Comparison of ENCODE assay signal across 13 cellular contexts in the genomic region with DNA sequence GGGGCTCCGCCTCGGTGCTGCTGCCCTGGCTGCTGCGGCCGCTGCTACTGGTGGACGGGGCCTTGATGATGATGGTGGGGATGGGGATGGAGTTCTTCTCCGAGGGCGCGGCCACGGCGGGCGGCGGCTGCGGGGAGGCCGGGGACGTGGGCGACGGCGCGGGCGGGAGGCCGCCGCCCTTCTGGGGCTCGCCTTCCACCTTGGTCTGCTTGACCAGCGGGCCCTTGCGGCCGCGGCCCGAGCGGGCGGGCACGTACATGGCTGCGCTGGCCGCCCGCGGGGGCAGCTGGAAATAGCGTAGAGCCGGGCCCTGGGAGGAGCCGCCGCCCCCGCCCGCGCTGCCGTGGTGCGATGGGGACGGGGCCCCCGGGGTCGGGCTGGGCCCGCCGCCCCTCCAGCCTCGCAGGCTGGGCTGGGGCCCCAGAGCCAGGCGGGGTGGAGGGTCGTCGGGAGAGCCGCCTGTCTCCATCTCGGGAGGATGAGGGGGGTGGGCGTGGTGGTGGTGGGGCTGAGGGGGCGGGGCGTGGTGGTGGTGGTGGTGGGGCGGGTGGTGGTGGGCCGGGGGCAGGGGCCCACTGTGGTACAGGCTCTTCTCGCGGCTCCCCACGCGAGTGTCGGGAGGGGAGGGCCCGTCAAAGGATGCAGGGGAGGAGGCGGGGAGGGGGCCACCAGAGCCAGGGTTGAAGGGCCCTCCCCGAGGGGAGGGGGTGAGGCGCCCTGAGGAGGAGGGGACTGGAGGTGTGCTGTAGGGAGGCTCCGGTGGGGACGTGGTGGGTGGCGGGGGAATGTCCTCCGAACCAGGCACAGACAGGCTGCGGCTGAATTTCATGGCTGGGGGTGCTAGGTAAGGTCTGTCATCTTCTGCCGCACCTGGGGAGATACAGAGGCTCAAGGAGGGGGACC. TPM values are rescaled to one million over a fixed set of nuclear protein-coding genes. Genes with fewer than 3 reads are reported as not detected.
A peak's percentile ranks its signal among the peaks of the same experiment; 100 is the strongest.
DNase-seq lines count a peak whose midpoint lies in the region; ATAC-seq and TF ChIP-seq lines count a peak whose summit lies in the region.
"Had no signal": no experiment of that assay in that cellular context is flagged by ENCODE, and none has a peak within 500 bp of the region (broad histone marks: within the 10 kb centered on the region; RNA-seq: fewer than 3 reads in every experiment).

No MANE protein-coding gene starts in this region.

- 12 to 28% (median 14%) methylated on average over 25 to 75 of the region's 75 CpGs for WGBS in heart left ventricle, 4 donors

- POLR2A ChIA-PET in WTC11 (lab: Charles Lee) = interaction anchor here (1.5 kb wide), 1 partner anchor 10 kb away, joined by 6 read pairs; no protein-coding TSS in a partner anchor

- no peak overlapping the region for H3K27ac Mint-ChIP-seq in stimulated activated naive CD8-positive, alpha-beta T cell treated with anti-CD3 and anti-CD28 coated beads, Interleukin-15, amount 100 ng/mL, for 72 hours
- H3K27ac Mint-ChIP-seq in WTC11 = no peak overlapping the region
- no peak overlapping the region for H3K27ac Mint-ChIP-seq in naive B cell
- H3K27ac Mint-ChIP-seq in stimulated activated memory B cell treated with anti-CD40 and anti-IgM and Interleukin-4, amounts not matched to agents 10 μg/mL and 1 μg/mL and 100 μg/mL, for 72 hours = no peak overlapping the region

- peaks cover 74% of the 10 kb centered on the region for H3K27me3 Mint-ChIP-seq in stimulated activated naive CD8-positive, alpha-beta T cell treated with anti-CD3 and anti-CD28 coated beads, Interleukin-15, amount 100 ng/mL, for 72 hours
- peaks cover 87% of the 10 kb centered on the region for H3K27me3 Mint-ChIP-seq in WTC11 (ENCODE audit: low read depth)
- H3K27me3 Mint-ChIP-seq in naive B cell = peaks cover 32 to 69% (median 58%) of the 10 kb centered on the region in 3 donors
- H3K27me3 Mint-ChIP-seq in stimulated activated memory B cell treated with anti-CD40 and anti-IgM and Interleukin-4, amounts not matched to agents 10 μg/mL and 1 μg/mL and 100 μg/mL, for 72 hours = peaks cover 75% of the 10 kb centered on the region

- H3K36me3 ChIP-seq in heart left ventricle = no peaks in the 10 kb centered on the region
- H3K36me3 ChIP-seq: SJCRH30 had no signal

- no peaks in the 10 kb centered on the region for H3K9me3 ChIP-seq in heart left ventricle
- H3K9me3 ChIP-seq: BE2C, SJCRH30 had no signal

- H3K4me1 Mint-ChIP-seq in stimulated activated naive CD8-positive, alpha-beta T cell treated with anti-CD3 and anti-CD28 coated beads, Interleukin-15, amount 100 ng/mL, for 72 hours = no peaks in the 10 kb centered on the region
- H3K4me1 Mint-ChIP-seq in WTC11 = peaks cover 16% of the 10 kb centered on the region
- peaks cover 4 to 9% (median 5%) of the 10 kb centered on the region in 3 donors for H3K4me1 Mint-ChIP-seq in naive B cell
- no peaks in the 10 kb centered on the region for H3K4me1 Mint-ChIP-seq in stimulated activated memory B cell treated with anti-CD40 and anti-IgM and Interleukin-4, amounts not matched to agents 10 μg/mL and 1 μg/mL and 100 μg/mL, for 72 hours

- peaks cover 0 to 27% (median 0%) of the 10 kb centered on the region in 12 donors for H3K4me1 ChIP-seq in heart left ventricle
- H3K4me1 ChIP-seq: BE2C, SJCRH30 had no signal

- H3K27ac ChIP-seq in heart left ventricle = no peak overlapping the region
- H3K27ac ChIP-seq: SJCRH30 had no signal

- H3K4me3 Mint-ChIP-seq in stimulated activated naive CD8-positive, alpha-beta T cell treated with anti-CD3 and anti-CD28 coated beads, Interleukin-15, amount 100 ng/mL, for 72 hours = no peak overlapping the region
- H3K4me3 Mint-ChIP-seq in WTC11 (peak overlapping the region; percentile 47), naive B cell (peak overlapping the region in 6 of 8 donors; percentile 16 to 75 (median 38))
- H3K4me3 Mint-ChIP-seq in stimulated activated memory B cell treated with anti-CD40 and anti-IgM and Interleukin-4, amounts not matched to agents 10 μg/mL and 1 μg/mL and 100 μg/mL, for 72 hours = no peak overlapping the region

- no peak for TF ChIP-seq POLR2A in heart left ventricle (IDR thresholded peaks at IDR 0.05)

- TF ChIP-seq CTCF in WTC11 (IDR thresholded peaks at IDR 0.05) (no peak), heart left ventricle (IDR thresholded peaks at IDR 0.05) (no peak)

- H3K9me3 Mint-ChIP-seq in stimulated activated naive CD8-positive, alpha-beta T cell treated with anti-CD3 and anti-CD28 coated beads, Interleukin-15, amount 100 ng/mL, for 72 hours = no peaks in the 10 kb centered on the region
- peaks cover 8% of the 10 kb centered on the region for H3K9me3 Mint-ChIP-seq in WTC11
- peaks cover 0 to 4% (median 0%) of the 10 kb centered on the region in 7 donors for H3K9me3 Mint-ChIP-seq in naive B cell
- peaks cover 4% of the 10 kb centered on the region for H3K9me3 Mint-ChIP-seq in stimulated activated memory B cell treated with anti-CD40 and anti-IgM and Interleukin-4, amounts not matched to agents 10 μg/mL and 1 μg/mL and 100 μg/mL, for 72 hours

- intact Hi-C loops in heart left ventricle (cut with DNase I) = no loop called here

- H3K36me3 Mint-ChIP-seq in WTC11 = peaks cover 8% of the 10 kb centered on the region
- H3K36me3 Mint-ChIP-seq in naive B cell = no peaks in the 10 kb centered on the region
- H3K36me3 Mint-ChIP-seq in stimulated activated memory B cell treated with anti-CD40 and anti-IgM and Interleukin-4, amounts not matched to agents 10 μg/mL and 1 μg/mL and 100 μg/mL, for 72 hours = no peaks in the 10 kb centered on the region

- peaks cover 33 to 95% (median 59%) of the 10 kb centered on the region in 9 donors for H3K27me3 ChIP-seq in heart left ventricle
- H3K27me3 ChIP-seq: BE2C had no signal

- no peak overlapping the region for H3K4me3 ChIP-seq in heart left ventricle
- H3K4me3 ChIP-seq: SJCRH30 had no signal

- no peak for DNase-seq in stimulated activated naive CD8-positive, alpha-beta T cell treated with anti-CD3 and anti-CD28 coated beads, Interleukin-15, amount 100 ng/mL, for 72 hours
- DNase-seq in stimulated activated naive CD8-positive, alpha-beta T cell treated with anti-CD3 and anti-CD28 coated beads, Interleukin-15, Interleukin-2, amounts not matched to agents 100 U/mL and 50 U/mL, for 24 hours = no peak
- DNase-seq in WTC11 (ENCODE audit: low spot score) (no peak), naive B cell (no peak), heart left ventricle (no peak), LoVo (ENCODE audit: low spot score) (no peak), NCI-H1048 (lab: John Stamatoyannopoulos, UW) (no peak)
- DNase-seq: NCI-H1092 treated with DMSO at 0.1 percent for 48 hours, NCI-H1436 treated with DMSO at 0.1 percent for 48 hours had no signal

- CTCF ChIA-PET in WTC11 (lab: Charles Lee) = interaction anchor here (1.4 to 1.7 kb wide), 4 partner anchors 35 to 112 kb away, joined by 4 to 13 read pairs (median 10); no protein-coding TSS in a partner anchor

- ATAC-seq in stimulated activated naive CD8-positive, alpha-beta T cell treated with anti-CD3 and anti-CD28 coated beads, Interleukin-15, amount 100 ng/mL, for 72 hours = peak; percentile 43
- no peak for ATAC-seq in stimulated activated naive CD8-positive, alpha-beta T cell treated with anti-CD3 and anti-CD28 coated beads, Interleukin-15, Interleukin-2, amounts not matched to agents 100 U/mL and 50 U/mL, for 24 hours
- ATAC-seq in WTC11 (no peak), naive B cell (ENCODE audit: low read depth in 2 of 2) (no peak), heart left ventricle (no peak)
- ATAC-seq in stimulated activated memory B cell treated with anti-CD40 and anti-IgM and Interleukin-4, amounts not matched to agents 10 μg/mL and 1 μg/mL and 100 μg/mL, for 72 hours = peak; percentile 58

TF ChIP-seq in WTC11, 78 proteins besides CTCF, POLR2A, EP300 and RAD21 (continues in another document):
- TF ChIP-seq SP1 (CRISPR knock-in tag; conservative IDR thresholded peaks at IDR 0.05) = 0 out of 2 replicates have a peak, but pooled peaks have one; percentile 22

RNA-seq across cellular contexts. Expression of a gene that starts 19.4 kb away (rescaled TPM):
- 22.4 to 24.5 TPM (median 22.9 TPM) in 3 replicates for total RNA-seq in WTC11 (2021)
- polyA plus RNA-seq in naive B cell (ENCODE audit: low read depth in 6 of 6) = 1 to 10 TPM in 2 of 6 donors, not detected in 4; 1.1 to 1.2 TPM
- total RNA-seq in heart left ventricle = 1 to 10 TPM in 5 of 9 donors, under 1 TPM in 2, not detected in 2; 0.65 to 3.6 (median 1.7) TPM
- not detected for polyA plus RNA-seq in heart left ventricle
- total RNA-seq: LHCN-M2, SJCRH30 had no signal

RNA-seq across cellular contexts. Expression of a gene that starts 29.0 kb away (rescaled TPM):
- total RNA-seq in WTC11 (2021) (14.6 to 21.7 TPM (median 20.1 TPM) in 3 replicates), heart left ventricle (under 1 TPM in 4 of 9 donors, not detected in 5; 0.17 to 0.75 (median 0.25) TPM)
- polyA plus RNA-seq in naive B cell (ENCODE audit: low read depth in 6 of 6) (under 1 TPM in 1 of 6 donors, not detected in 5; 0.11 TPM), heart left ventricle (under 1 TPM in 1 of 2 donors, not detected in 1; 0.06 TPM)

RNA-seq across cellular contexts. Expression of a gene that starts 50.9 kb away (rescaled TPM):
- 3.9 to 8.7 TPM (median 5.0 TPM) in 3 replicates for total RNA-seq in WTC11 (2021)
- polyA plus RNA-seq in naive B cell (ENCODE audit: low read depth in 6 of 6) = not detected
- 1 to 10 TPM in 1 of 9 donors, under 1 TPM in 7, not detected in 1; 0.28 to 2.1 (median 0.49) TPM for total RNA-seq in heart left ventricle
- under 1 TPM; 0.03 to 0.23 TPM for polyA plus RNA-seq in heart left ventricle
- total RNA-seq: SJCRH30 had no signal

RNA-seq across cellular contexts. Expression of a gene that starts 54.5 kb away (rescaled TPM):
- 7.6 to 9.5 TPM (median 8.2 TPM) in 3 replicates for total RNA-seq in WTC11 (2021)
- 1 to 10 TPM in 2 of 6 donors, under 1 TPM in 4; 0.49 to 1.1 (median 0.69) TPM for polyA plus RNA-seq in naive B cell (ENCODE audit: low read depth in 6 of 6)
- 10 to 100 TPM in 1 of 9 donors, 1 to 10 TPM in 8; 2.4 to 16.6 (median 4.2) TPM for total RNA-seq in heart left ventricle
- 1 to 10 TPM; 2.4 to 7.2 TPM for polyA plus RNA-seq in heart left ventricle

Comparison
In these comparisons a context has a peak if more than half of its experiments do, and no peak if none do; other contexts are left out.
1. ATAC-seq: peak in stimulated activated naive CD8-positive, alpha-beta T cell treated with anti-CD3 and anti-CD28 coated beads, Interleukin-15, amount 100 ng/mL, for 72 hours (single experiment) and stimulated activated memory B cell treated with anti-CD40 and anti-IgM and Interleukin-4, amounts not matched to agents 10 μg/mL and 1 μg/mL and 100 μg/mL, for 72 hours (single experiment); none in stimulated activated naive CD8-positive, alpha-beta T cell treated with anti-CD3 and anti-CD28 coated beads, Interleukin-15, Interleukin-2, amounts not matched to agents 100 U/mL and 50 U/mL, for 24 hours (single experiment), WTC11 (single experiment), naive B cell (0 of 2) and heart left ventricle (0 of 4).
2. H3K4me3 Mint-ChIP-seq: peak in WTC11 (single experiment) and naive B cell (6 of 8); none in stimulated activated naive CD8-positive, alpha-beta T cell treated with anti-CD3 and anti-CD28 coated beads, Interleukin-15, amount 100 ng/mL, for 72 hours (0 of 2) and stimulated activated memory B cell treated with anti-CD40 and anti-IgM and Interleukin-4, amounts not matched to agents 10 μg/mL and 1 μg/mL and 100 μg/mL, for 72 hours (single experiment).